ENCODE assay signal across 7 cellular contexts in genomic region chr2:50901510-50901909, GRCh38.
"Had no signal": no experiment of that assay in that cellular context is flagged by ENCODE, and none has a peak within 500 bp of the region (broad histone marks: within the 10 kb centered on the region; RNA-seq: fewer than 3 reads in every experiment).

No MANE protein-coding gene starts in this region.

- FAIRE-seq: G401.6, GM12891, GM12892, GM18507, GM19239 had no signal

- DNase-seq: GDM1, GF-D8 had no signal
